12 cellular contexts compared by ENCODE assay signal in genomic region chr2:147449323-147450080, GRCh38.
DNase-seq lines count a peak whose midpoint lies in the region; ATAC-seq and TF ChIP-seq lines count a peak whose summit lies in the region.
"Had no signal": no experiment of that assay in that cellular context is flagged by ENCODE, and none has a peak within 500 bp of the region (broad histone marks: within the 10 kb centered on the region; RNA-seq: fewer than 3 reads in every experiment).

No MANE protein-coding gene starts in this region.

- H3K9me3 ChIP-seq in hepatocyte (ENCODE audit: low read depth), result no peaks in the 10 kb centered on the region
- H3K9me3 ChIP-seq: uterus had no signal

- H3K27me3 Mint-ChIP-seq in stimulated activated naive CD8-positive, alpha-beta T cell treated with anti-CD3 and anti-CD28 coated beads, Interleukin-15, amount 100 ng/mL, for 72 hours, result no peaks in the 10 kb centered on the region
- H3K27me3 Mint-ChIP-seq in WTC11 (ENCODE audit: low read depth), result no peaks in the 10 kb centered on the region

- H2AFZ ChIP-seq in hepatocyte, result no peak overlapping the region

- peak overlapping the region; percentile 8 for H3K27ac ChIP-seq in hepatocyte
- H3K27ac ChIP-seq: coronary artery, uterus, WERI-Rb-1 had no signal

- no peak overlapping the region for H3K27ac Mint-ChIP-seq in stimulated activated naive CD8-positive, alpha-beta T cell treated with anti-CD3 and anti-CD28 coated beads, Interleukin-15, amount 100 ng/mL, for 72 hours
- H3K27ac Mint-ChIP-seq in WTC11, result peak overlapping the region; percentile 90

- H3K4me3 ChIP-seq in hepatocyte, result no peak overlapping the region
- H3K4me3 ChIP-seq: coronary artery, uterus had no signal

- DNase-seq in stimulated activated naive CD8-positive, alpha-beta T cell treated with anti-CD3 and anti-CD28 coated beads, Interleukin-15, Interleukin-2, amounts not matched to agents 100 U/mL and 50 U/mL, for 24 hours, result no peak
- no peak for DNase-seq in stimulated activated naive CD8-positive, alpha-beta T cell treated with anti-CD3 and anti-CD28 coated beads, Interleukin-15, amount 100 ng/mL, for 72 hours
- DNase-seq in WTC11 (ENCODE audit: low spot score) (no peak), hepatocyte (ENCODE audit: low spot score) (peak; percentile 11), C1 segment of cervical spinal cord (lab: John Stamatoyannopoulos, UW) (no peak), NCI-H226 (no peak)
- DNase-seq: NCI-H187 treated with DMSO at 0.1 percent for 48 hours, uterus, WERI-Rb-1 had no signal

- peak; percentile 28 for ATAC-seq in stimulated activated naive CD8-positive, alpha-beta T cell treated with anti-CD3 and anti-CD28 coated beads, Interleukin-15, Interleukin-2, amounts not matched to agents 100 U/mL and 50 U/mL, for 24 hours
- no peak for ATAC-seq in stimulated activated naive CD8-positive, alpha-beta T cell treated with anti-CD3 and anti-CD28 coated beads, Interleukin-15, amount 100 ng/mL, for 72 hours
- ATAC-seq in WTC11, result peak; percentile 86
- no peak for ATAC-seq in GM18858 (IDR thresholded peaks at IDR 0.05; ENCODE audit: unreplicated experiment)
- ATAC-seq in HG03175 (IDR thresholded peaks at IDR 0.05; ENCODE audit: unreplicated experiment), result no peak

- POLR2A ChIA-PET in WTC11 (lab: Charles Lee), result no interaction called here

- peaks cover 7% of the 10 kb centered on the region for H3K36me3 Mint-ChIP-seq in WTC11

- TF ChIP-seq CTCF in WTC11 (IDR thresholded peaks at IDR 0.05) (no peak), hepatocyte (IDR thresholded peaks at IDR 0.05; ENCODE audit: poor library complexity) (no peak)

- no peaks in the 10 kb centered on the region for H3K9me3 Mint-ChIP-seq in stimulated activated naive CD8-positive, alpha-beta T cell treated with anti-CD3 and anti-CD28 coated beads, Interleukin-15, amount 100 ng/mL, for 72 hours
- peaks cover 14% of the 10 kb centered on the region for H3K9me3 Mint-ChIP-seq in WTC11

- CTCF ChIA-PET in WTC11 (lab: Charles Lee), result interaction anchor here (1.2 kb wide), 1 partner anchor 37 kb away, joined by 4 read pairs; no protein-coding TSS in a partner anchor

- peaks cover 10% of the 10 kb centered on the region for H3K4me1 ChIP-seq in hepatocyte (ENCODE audit: insufficient read depth)
- H3K4me1 ChIP-seq: uterus had no signal

- 25% methylated on average over 8 of the region's 8 CpGs for WGBS in hepatocyte (ENCODE audit: low lambda C conversion rate, missing lambda C conversion rate)

- no peaks in the 10 kb centered on the region for H4K20me1 ChIP-seq in hepatocyte (ENCODE audit: insufficient read depth, poor library complexity, severe bottlenecking)

- peak overlapping the region; percentile 28 for H3K4me2 ChIP-seq in hepatocyte

- H3K36me3 ChIP-seq in hepatocyte (replicated peaks; ENCODE audit: insufficient read depth, low read depth), result no peaks in the 10 kb centered on the region
- H3K36me3 ChIP-seq: uterus, WERI-Rb-1 had no signal

- peaks cover 6% of the 10 kb centered on the region for H3K4me1 Mint-ChIP-seq in stimulated activated naive CD8-positive, alpha-beta T cell treated with anti-CD3 and anti-CD28 coated beads, Interleukin-15, amount 100 ng/mL, for 72 hours
- H3K4me1 Mint-ChIP-seq in WTC11, result peaks cover 39% of the 10 kb centered on the region

- no peaks in the 10 kb centered on the region for H3K9me2 ChIP-seq in hepatocyte (replicated peaks; ENCODE audit: insufficient read depth)

- no peak overlapping the region for H3K4me3 Mint-ChIP-seq in stimulated activated naive CD8-positive, alpha-beta T cell treated with anti-CD3 and anti-CD28 coated beads, Interleukin-15, amount 100 ng/mL, for 72 hours
- peak overlapping the region; percentile 47 for H3K4me3 Mint-ChIP-seq in WTC11

- no peaks in the 10 kb centered on the region for H3K27me3 ChIP-seq in hepatocyte
- H3K27me3 ChIP-seq: uterus had no signal

- no peaks in the 10 kb centered on the region for H3K79me2 ChIP-seq in hepatocyte

TF ChIP-seq in WTC11, 78 proteins besides CTCF, POLR2A, EP300 and RAD21:
- no peak for TF ChIP-seq ZBTB43 (CRISPR knock-in tag; IDR thresholded peaks at IDR 0.05)

Comparison
In these comparisons a context has a peak if more than half of its experiments do, and no peak if none do; other contexts are left out.
1. ATAC-seq: peak in stimulated activated naive CD8-positive, alpha-beta T cell treated with anti-CD3 and anti-CD28 coated beads, Interleukin-15, Interleukin-2, amounts not matched to agents 100 U/mL and 50 U/mL, for 24 hours (single experiment) and WTC11 (single experiment); none in stimulated activated naive CD8-positive, alpha-beta T cell treated with anti-CD3 and anti-CD28 coated beads, Interleukin-15, amount 100 ng/mL, for 72 hours (single experiment), GM18858 (single experiment) and HG03175 (single experiment).